In the genomic region with DNA sequence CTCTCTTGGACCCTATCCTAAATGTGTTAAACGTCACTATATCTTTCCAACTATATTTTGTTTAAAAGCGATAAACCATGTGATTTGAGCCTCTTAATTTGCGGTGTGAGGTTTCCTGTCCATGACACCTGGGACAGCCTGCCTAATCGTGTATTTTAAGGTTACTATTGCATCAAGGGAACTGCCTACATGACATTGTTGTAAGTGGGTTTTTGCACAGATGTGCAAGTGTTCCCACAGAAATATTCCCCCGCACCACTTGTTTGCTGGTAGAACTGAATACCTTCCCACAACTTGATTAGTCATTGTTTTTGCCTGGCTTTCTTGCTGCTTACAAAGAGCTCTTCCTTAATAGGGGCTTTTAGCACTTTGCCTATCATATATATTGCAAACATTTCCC, we compare ENCODE assay signal across 24 cellular contexts. TPM values are rescaled to one million over a fixed set of nuclear protein-coding genes. Genes with fewer than 3 reads are reported as not detected.
DNase-seq lines count a peak whose midpoint lies in the region; ATAC-seq and TF ChIP-seq lines count a peak whose summit lies in the region.
"Had no signal": no experiment of that assay in that cellular context is flagged by ENCODE, and none has a peak within 500 bp of the region (broad histone marks: within the 10 kb centered on the region; RNA-seq: fewer than 3 reads in every experiment).

No MANE protein-coding gene starts in this region.

- TF ChIP-seq EP300 in SK-N-SH (IDR thresholded peaks at IDR 0.05; ENCODE audit: borderline replicate concordance in 1 of 2, low read depth in 1 of 2, low read length in 1 of 2), result no peak

- H3K4me1 ChIP-seq in SK-N-SH (ENCODE audit: control insufficient read depth in 1 of 2, insufficient read depth in 2 of 2, low read depth in 1 of 2, low read length in 1 of 2), result peaks cover 0 to 5% of the 10 kb centered on the region in 2 experiments; a peak in 1 of 4 replicates

- no peaks in the 10 kb centered on the region for H3K27me3 ChIP-seq in SK-N-SH (ENCODE audit: insufficient read depth)
- H3K27me3 ChIP-seq: right lobe of liver had no signal

- TF ChIP-seq RAD21 in SK-N-SH (IDR thresholded peaks at IDR 0.05; ENCODE audit: low read length), result no peak

- 97% methylated on average over 5 of the region's 5 CpGs for WGBS in SK-N-SH (ENCODE audit: low lambda C conversion rate)

- ATAC-seq in SK-N-SH treated with all-trans-retinoic acid at 6 μM for 48 hours (peak; percentile 26; the same call in 1 of the 3 replicates), HG03378 (IDR thresholded peaks at IDR 0.05; ENCODE audit: unreplicated experiment) (peak; percentile 50), GM21447 (IDR thresholded peaks at IDR 0.05; ENCODE audit: unreplicated experiment) (no peak), GM19351 (IDR thresholded peaks at IDR 0.05; ENCODE audit: unreplicated experiment) (no peak), GM21423 (IDR thresholded peaks at IDR 0.05; ENCODE audit: unreplicated experiment) (no peak)
- ATAC-seq: activated T-cell treated with anti-CD3 and anti-CD28 coated beads, Interleukin-2, amount 50 U/mL, for 72 hours; right lobe of liver had no signal

- no peak overlapping the region for H3K4me3 ChIP-seq in SK-N-SH (ENCODE audit: low read depth in 2 of 2, low read length in 1 of 2)
- H3K4me3 ChIP-seq: cardiac muscle cell, right lobe of liver, stomach had no signal

- H3K9me3 ChIP-seq in SK-N-SH, result no peaks in the 10 kb centered on the region
- H3K9me3 ChIP-seq: right lobe of liver, stomach had no signal

- POLR2A ChIA-PET in SK-N-SH (lab: Yijun Ruan, JAX), result no interaction called here

- H3K9me2 ChIP-seq in SK-N-SH, result no peaks in the 10 kb centered on the region

- CTCF ChIA-PET in SK-N-SH (lab: Yijun Ruan, JAX), result interaction anchor here (1.3 to 1.8 kb wide), 3 partner anchors 14 to 238 kb away, joined by 3 to 6 read pairs (median 3); no protein-coding TSS in a partner anchor

- no peaks in the 10 kb centered on the region for H3K79me2 ChIP-seq in SK-N-SH (ENCODE audit: insufficient read depth)

- H2AFZ ChIP-seq in SK-N-SH (ENCODE audit: low read depth), result no peak overlapping the region

- no peak overlapping the region for H3K27ac ChIP-seq in SK-N-SH (ENCODE audit: low read depth in 2 of 2, low read length in 1 of 2)
- H3K27ac ChIP-seq: C4-2B, cardiac muscle cell, right lobe of liver, stomach had no signal

- no peak for DNase-seq in SK-N-SH
- peak; percentile 47 for DNase-seq in astrocyte of the hippocampus (ENCODE audit: low read depth, low spot score)
- DNase-seq in renal cortical epithelial cell (ENCODE audit: low read depth), result peak; percentile 61
- DNase-seq: activated B cell treated with CpG ODN at 0.5 μM for 24 hours; activated CD8-positive, alpha-beta memory T cell treated with anti-CD3 and anti-CD28 coated beads for 24 hours; activated naive CD8-positive, alpha-beta T cell treated with anti-CD3 and anti-CD28 coated beads, Interleukin-2, amount 10 ng/mL, durations not matched to agents 7 days and 5 days; activated T-cell treated with anti-CD3 and anti-CD28 coated beads, Interleukin-2, amount 50 U/mL, for 72 hours; erythroblast; NCI-H187 treated with DMSO at 0.1 percent for 48 hours; right lobe of liver; SHP77; stimulated activated CD4-positive, alpha-beta T cell treated with anti-CD3 and anti-CD28 coated beads, Interleukin-1b, Interleukin-23, amount 100 ng/mL, for 48 hours; stomach had no signal

- no peak overlapping the region for H3K4me2 ChIP-seq in SK-N-SH

- H3F3A ChIP-seq in SK-N-SH (replicated peaks; ENCODE audit: insufficient read depth), result peaks cover 9% of the 10 kb centered on the region

- H3K36me3 ChIP-seq in SK-N-SH (replicated peaks in 1 of 2; ENCODE audit: control insufficient read depth in 1 of 2, insufficient read depth in 2 of 2, low read length in 1 of 2), result peaks cover 0 to 8% of the 10 kb centered on the region in 2 experiments
- H3K36me3 ChIP-seq: cardiac muscle cell, right lobe of liver had no signal

- no peak overlapping the region for H3K9ac ChIP-seq in SK-N-SH

- H4K20me1 ChIP-seq in SK-N-SH (ENCODE audit: insufficient read depth), result no peaks in the 10 kb centered on the region

- no peak for TF ChIP-seq CTCF in SK-N-SH (IDR thresholded peaks at IDR 0.05)

TF ChIP-seq in SK-N-SH treated with all-trans-retinoic acid at 6 μM for 48 hours, 23 proteins besides CTCF, POLR2A, EP300 and RAD21 (continues in another document):
- TF ChIP-seq ESRRG (CRISPR knock-in tag; IDR thresholded peaks at IDR 0.05) (no peak), CSDC2 (CRISPR knock-in tag; IDR thresholded peaks at IDR 0.05) (no peak), BACH2 (CRISPR knock-in tag; IDR thresholded peaks at IDR 0.05; ENCODE audit: borderline replicate concordance) (no peak), POU6F1 (CRISPR knock-in tag; IDR thresholded peaks at IDR 0.05; ENCODE audit: borderline replicate concordance, low read depth) (no peak), ISL1 (CRISPR knock-in tag; IDR thresholded peaks at IDR 0.05) (no peak), TOX (CRISPR knock-in tag; IDR thresholded peaks at IDR 0.05; ENCODE audit: borderline replicate concordance) (no peak), PPARA (CRISPR knock-in tag; IDR thresholded peaks at IDR 0.05; ENCODE audit: borderline replicate concordance) (no peak)

TF ChIP-seq in SK-N-SH, 30 proteins besides CTCF, POLR2A, EP300 and RAD21:
- TF ChIP-seq, protein P1, sequence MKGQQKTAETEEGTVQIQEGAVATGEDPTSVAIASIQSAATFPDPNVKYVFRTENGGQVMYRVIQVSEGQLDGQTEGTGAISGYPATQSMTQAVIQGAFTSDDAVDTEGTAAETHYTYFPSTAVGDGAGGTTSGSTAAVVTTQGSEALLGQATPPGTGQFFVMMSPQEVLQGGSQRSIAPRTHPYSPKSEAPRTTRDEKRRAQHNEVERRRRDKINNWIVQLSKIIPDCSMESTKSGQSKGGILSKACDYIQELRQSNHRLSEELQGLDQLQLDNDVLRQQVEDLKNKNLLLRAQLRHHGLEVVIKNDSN (IDR thresholded peaks at IDR 0.05; ENCODE audit: borderline replicate concordance, low read depth), result no peak
- TF ChIP-seq, protein P2, sequence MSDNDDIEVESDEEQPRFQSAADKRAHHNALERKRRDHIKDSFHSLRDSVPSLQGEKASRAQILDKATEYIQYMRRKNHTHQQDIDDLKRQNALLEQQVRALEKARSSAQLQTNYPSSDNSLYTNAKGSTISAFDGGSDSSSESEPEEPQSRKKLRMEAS (IDR thresholded peaks at IDR 0.05; ENCODE audit: low read depth), result no peak
- no peak for TF ChIP-seq IRF3 (IDR thresholded peaks at IDR 0.05; ENCODE audit: low read depth, low read length)
- TF ChIP-seq FOXM1 (IDR thresholded peaks at IDR 0.05; ENCODE audit: low read depth), result no peak
- no peak for TF ChIP-seq GABPA (IDR thresholded peaks at IDR 0.05; ENCODE audit: low read depth)
- TF ChIP-seq JUND (IDR thresholded peaks at IDR 0.05), result no peak
- no peak for TF ChIP-seq EZH2phosphoT487 (IDR thresholded peaks at IDR 0.05; ENCODE audit: borderline replicate concordance, low read depth)
- no peak for TF ChIP-seq USF2 (IDR thresholded peaks at IDR 0.05; ENCODE audit: borderline replicate concordance, low read depth, low read length)
- TF ChIP-seq POLR2AphosphoS5 (IDR thresholded peaks at IDR 0.05; ENCODE audit: low read depth, low read length), result no peak
- no peak for TF ChIP-seq TEAD4 (IDR thresholded peaks at IDR 0.05; ENCODE audit: borderline replicate concordance, insufficient read depth)
- TF ChIP-seq YY1 (IDR thresholded peaks at IDR 0.05; ENCODE audit: low read depth), result no peak
- TF ChIP-seq FOSL2 (IDR thresholded peaks at IDR 0.05; ENCODE audit: borderline replicate concordance, low read depth), result no peak

RNA-seq across cellular contexts. Expression of gene FAM184B, which starts 5.1 kb away (rescaled TPM):
- not detected in 2 replicates for polyA plus RNA-seq in SK-N-SH (2012; rRNA removed)
- under 0.01 TPM in 2 replicates for polyA plus RNA-seq in SK-N-SH (2012; cell fraction: cytosol; rRNA removed)
- polyA plus RNA-seq in SK-N-SH (2012; cell fraction: nucleus; rRNA removed), result 0.04 TPM in 1 of 2 replicates, not detected in the other
- total RNA-seq in renal cortical epithelial cell, result not detected in 2 replicates
- total RNA-seq: A172; activated naive CD8-positive, alpha-beta T cell treated with anti-CD3 and anti-CD28 coated beads, Interleukin-2, amount 10 ng/mL, durations not matched to agents 7 days and 5 days; activated T-cell treated with anti-CD3 and anti-CD28 coated beads, Interleukin-2, amount 50 U/mL, for 72 hours; cardiac muscle cell; glomerular endothelial cell; osteoblast; right lobe of liver; T-helper 2 cell treated with Interferon-gamma antibody and Interleukin-4, amounts not matched to agents 100 ng/mL and 5 ng/mL, for 36 hours had no signal
- polyA plus RNA-seq: cardiac muscle cell had no signal

RNA-seq across cellular contexts. Expression of gene DCAF16, which starts 24.0 kb away (rescaled TPM):
- polyA plus RNA-seq in SK-N-SH (2012; rRNA removed), result 23.5 and 28.5 TPM in 2 replicates
- 18.6 and 19.5 TPM in 2 replicates for polyA plus RNA-seq in SK-N-SH (2012; cell fraction: cytosol; rRNA removed)
- polyA plus RNA-seq in SK-N-SH (2012; cell fraction: nucleus; rRNA removed), result 46.3 and 48.0 TPM in 2 replicates
- total RNA-seq in renal cortical epithelial cell, result 14.4 and 18.9 TPM in 2 replicates

RNA-seq across cellular contexts. Expression of gene NCAPG, which starts 24.2 kb away (rescaled TPM):
- 4.8 and 5.4 TPM in 2 replicates for polyA plus RNA-seq in SK-N-SH (2012; rRNA removed)
- polyA plus RNA-seq in SK-N-SH (2012; cell fraction: cytosol; rRNA removed), result 6.8 and 7.0 TPM in 2 replicates
- polyA plus RNA-seq in SK-N-SH (2012; cell fraction: nucleus; rRNA removed), result 3.8 and 6.3 TPM in 2 replicates
- total RNA-seq in renal cortical epithelial cell, result 1.5 and 14.4 TPM in 2 replicates

Comparison
In these comparisons a context has a peak if more than half of its experiments do, and no peak if none do; other contexts are left out.
1. ATAC-seq: peak in SK-N-SH treated with all-trans-retinoic acid at 6 μM for 48 hours (single experiment) and HG03378 (single experiment); none in GM21447 (single experiment), GM19351 (single experiment) and GM21423 (single experiment).